ENCODE assay signal across 11 cellular contexts in the genomic region with DNA sequence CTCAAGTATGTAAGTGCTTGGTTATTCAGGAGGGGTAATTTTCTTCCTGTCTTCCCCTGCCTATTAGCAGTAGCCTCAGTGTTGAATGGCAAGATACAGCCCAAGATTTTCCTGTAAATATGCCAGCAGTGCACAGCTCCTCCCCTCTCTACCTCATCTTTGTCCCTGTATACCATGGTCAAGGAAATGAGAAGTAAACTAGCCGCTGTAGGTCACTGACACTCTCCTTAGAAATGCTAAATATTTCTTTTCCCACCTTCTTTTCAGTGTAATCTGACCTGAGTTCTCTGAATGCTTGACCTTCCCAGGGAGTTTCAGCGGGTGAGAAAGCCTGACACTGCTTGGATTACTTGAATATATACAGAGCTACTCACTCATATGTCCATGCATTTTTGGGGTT.
A peak's percentile ranks its signal among the peaks of the same experiment; 100 is the strongest.
DNase-seq lines count a peak whose midpoint lies in the region; ATAC-seq and TF ChIP-seq lines count a peak whose summit lies in the region.
"Had no signal": no experiment of that assay in that cellular context is flagged by ENCODE, and none has a peak within 500 bp of the region (broad histone marks: within the 10 kb centered on the region; RNA-seq: fewer than 3 reads in every experiment).

No MANE protein-coding gene starts in this region.

- TF ChIP-seq POLR2A in thyroid gland (IDR thresholded peaks at IDR 0.05), result no peak

- intact Hi-C loops in CD14-positive monocyte (cut with micrococcal nuclease), result no loop called here
- intact Hi-C loops in mucosa of descending colon (cut with DNase I, micrococcal nuclease), result no loop called here
- intact Hi-C loops in thyroid gland (cut with DNase I), result no loop called here

- TF ChIP-seq CTCF in CD14-positive monocyte (IDR thresholded peaks at IDR 0.05) (no peak), cardiac fibroblast (IDR thresholded peaks at IDR 0.05; ENCODE audit: low read depth, low read length) (no peak), mucosa of descending colon (IDR thresholded peaks at IDR 0.05) (no peak), thyroid gland (IDR thresholded peaks at IDR 0.05) (no peak)

- H3K9me3 Mint-ChIP-seq in CD14-positive monocyte, result no peaks in the 10 kb centered on the region

- WGBS in thyroid gland, 2 donors, result 69 to 76% methylated on average over 2 of the region's 2 CpGs

- H3K36me3 ChIP-seq in HUES48 (ENCODE audit: control insufficient read depth, insufficient read depth, low read length), result no peaks in the 10 kb centered on the region
- H3K36me3 ChIP-seq in mucosa of descending colon (ENCODE audit: low read depth), result no peaks in the 10 kb centered on the region
- H3K36me3 ChIP-seq in thyroid gland, result no peaks in the 10 kb centered on the region

- H3K4me3 ChIP-seq in HUES48 (ENCODE audit: low read depth, low read length) (peak overlapping the region; percentile 23; the same call in 1 of the 2 replicates), cardiac fibroblast (replicated peaks in 1 of 2; ENCODE audit: low read depth in 2 of 2, low read length in 2 of 2) (no peak overlapping the region), mucosa of descending colon (no peak overlapping the region), thyroid gland (replicated peaks in 1 of 3) (no peak overlapping the region)

- no peak overlapping the region; the same call in 1 of the 2 replicates for H3K9ac ChIP-seq in HUES48 (ENCODE audit: low read depth, low read length)

- H3K9me3 ChIP-seq in HUES48 (ENCODE audit: control insufficient read depth, insufficient read depth, low read length) (no peaks in the 10 kb centered on the region), mucosa of descending colon (no peaks in the 10 kb centered on the region), thyroid gland (no peaks in the 10 kb centered on the region)

- peaks cover 54% of the 10 kb centered on the region for H3K4me1 Mint-ChIP-seq in CD14-positive monocyte

- no peaks in the 10 kb centered on the region for H3K27me3 ChIP-seq in HUES48 (ENCODE audit: control insufficient read depth, insufficient read depth, low read length)
- H3K27me3 ChIP-seq in thyroid gland, result no peaks in the 10 kb centered on the region

- peak overlapping the region; percentile 95 for H3K27ac ChIP-seq in HUES48 (ENCODE audit: low read depth, low read length)
- peak overlapping the region in 1 of 3 donors; percentile 8 for H3K27ac ChIP-seq in thyroid gland

- peak overlapping the region in 5 of 7 donors; percentile 8 to 75 (median 42) for H3K27ac Mint-ChIP-seq in CD14-positive monocyte
- H3K27ac Mint-ChIP-seq: activated CD8-positive, alpha-beta T cell treated with anti-CD3 and anti-CD28 coated beads, Interleukin-2, amount 10 ng/mL, durations not matched to agents 7 days and 5 days had no signal

- H3K27me3 Mint-ChIP-seq in CD14-positive monocyte (ENCODE audit: low read depth in 3 of 3), result no peaks in the 10 kb centered on the region

- H3K4me1 ChIP-seq in HUES48 (ENCODE audit: control insufficient read depth, insufficient read depth, low read length), result peaks cover 65% of the 10 kb centered on the region
- no peaks in the 10 kb centered on the region for H3K4me1 ChIP-seq in mucosa of descending colon (ENCODE audit: low read depth)
- H3K4me1 ChIP-seq in thyroid gland, result peaks cover 25 to 29% of the 10 kb centered on the region in 2 donors

- H3K4me3 Mint-ChIP-seq in CD14-positive monocyte, result no peak overlapping the region
- H3K4me3 Mint-ChIP-seq: activated CD8-positive, alpha-beta T cell treated with anti-CD3 and anti-CD28 coated beads, Interleukin-2, amount 10 ng/mL, durations not matched to agents 7 days and 5 days had no signal

- DNase-seq in CD14-positive monocyte (ENCODE audit: low spot score) (no peak), cardiac fibroblast (ENCODE audit: low read depth in 2 of 2) (peak; percentile 72 to 77), mucosa of descending colon (no peak), GDM1 (lab: John Stamatoyannopoulos, UW) (no peak), NCI-H187 (lab: John Stamatoyannopoulos, UW) (no peak), COLO668 (lab: John Stamatoyannopoulos, UW; ENCODE audit: unreplicated experiment) (no peak), thyroid gland (no peak)
- DNase-seq: activated CD8-positive, alpha-beta T cell treated with anti-CD3 and anti-CD28 coated beads, Interleukin-2, amount 10 ng/mL, durations not matched to agents 7 days and 5 days; NCI-H1436 treated with DMSO at 0.1 percent for 48 hours; Right ventricle myocardium superior had no signal

- ATAC-seq in mucosa of descending colon, result peak; percentile 43
- ATAC-seq: activated CD8-positive, alpha-beta T cell treated with anti-CD3 and anti-CD28 coated beads, Interleukin-2, amount 10 ng/mL, durations not matched to agents 7 days and 5 days had no signal

- peaks cover 25% of the 10 kb centered on the region in 2 donors for H3K36me3 Mint-ChIP-seq in CD14-positive monocyte

Comparison
In these comparisons a context has a peak if more than half of its experiments do, and no peak if none do; other contexts are left out.
1. DNase-seq: peak in cardiac fibroblast (2 of 2); none in CD14-positive monocyte (single experiment), mucosa of descending colon (0 of 3), GDM1 (single experiment), NCI-H187 (0 of 2), COLO668 (single experiment) and thyroid gland (0 of 2).